1 cellular context compared by ENCODE assay signal in genomic region chr13:100634686-100635085, GRCh38.
TF ChIP-seq lines count a peak whose summit lies in the region.

No MANE protein-coding gene starts in this region.

TF ChIP-seq in IMR-90, 13 proteins besides CTCF, POLR2A, EP300 and RAD21 (continued from another document):
- TF ChIP-seq CEBPB (IDR thresholded peaks at IDR 0.05; ENCODE audit: low read depth, low read length) (no peak), RCOR1 (IDR thresholded peaks at IDR 0.05; ENCODE audit: insufficient replicate concordance, low read length) (no peak), MXI1 (IDR thresholded peaks at IDR 0.05; ENCODE audit: borderline replicate concordance, low read depth, low read length) (no peak)
TF ChIP-seq in IMR-90: peak in this region for 0.
